Comparison of ENCODE assay signal across 1 cellular context in genomic region chr14:40204441-40205175, GRCh38.
TF ChIP-seq lines count a peak whose summit lies in the region.

No MANE protein-coding gene starts in this region.

TF ChIP-seq in H1, 55 proteins besides CTCF, POLR2A, EP300 and RAD21:
- TF ChIP-seq EGR1 (IDR thresholded peaks at IDR 0.05; ENCODE audit: borderline replicate concordance, low read depth, low read length) (no peak), FOSL1 (IDR thresholded peaks at IDR 0.05; ENCODE audit: insufficient read depth, low read depth, low read length) (no peak), SP2 (IDR thresholded peaks at IDR 0.05; ENCODE audit: low read length) (no peak), SRF (IDR thresholded peaks at IDR 0.05; ENCODE audit: low read depth, low read length) (no peak), JUN (IDR thresholded peaks at IDR 0.05; ENCODE audit: low read depth, low read length) (no peak), SIN3A (conservative IDR thresholded peaks at IDR 0.05 in 1 of 2, IDR thresholded peaks at IDR 0.05 in 1 of 2; ENCODE audit: low read depth in 1 of 2, low read length in 2 of 2) (no peak), SP4 (IDR thresholded peaks at IDR 0.05; ENCODE audit: low read length) (no peak), JUND (IDR thresholded peaks at IDR 0.05; ENCODE audit: low read length) (no peak), SIX5 (IDR thresholded peaks at IDR 0.05; ENCODE audit: low read depth, low read length) (no peak), TCF12 (IDR thresholded peaks at IDR 0.05; ENCODE audit: low read depth, low read length) (no peak), CEBPB (IDR thresholded peaks at IDR 0.05; ENCODE audit: low read depth, low read length) (no peak), CBX8 (IDR thresholded peaks at IDR 0.05; ENCODE audit: borderline replicate concordance, low read depth, low read length) (no peak), RXRA (IDR thresholded peaks at IDR 0.05; ENCODE audit: insufficient read depth, low read depth, low read length) (no peak), YY1 (IDR thresholded peaks at IDR 0.05; ENCODE audit: low read depth, low read length) (no peak), TAF1 (IDR thresholded peaks at IDR 0.05; ENCODE audit: low read depth, low read length) (no peak), MAX (IDR thresholded peaks at IDR 0.05) (no peak)
